Comparison of ENCODE assay signal across 1 cellular context in genomic region chr12:93572712-93573551, GRCh38.
A peak's percentile ranks its signal among the peaks of the same experiment; 100 is the strongest.
TF ChIP-seq lines count a peak whose summit lies in the region.

No MANE protein-coding gene starts in this region.

TF ChIP-seq in K562, 482 proteins besides CTCF, POLR2A, EP300 and RAD21 (continued from another document and continues in another):
- TF ChIP-seq IRF9 (tag; IDR thresholded peaks at IDR 0.05) (no peak), MAFK (IDR thresholded peaks at IDR 0.05; ENCODE audit: low read length) (no peak), BRD4 (IDR thresholded peaks at IDR 0.05) (0 out of 2 replicates have a peak, but pooled peaks have one; percentile 28), SRSF1 (IDR thresholded peaks at IDR 0.05; ENCODE audit: low read depth, low read length) (no peak), FOXJ3 (CRISPR knock-in tag; IDR thresholded peaks at IDR 0.05) (no peak), POLR3G (IDR thresholded peaks at IDR 0.05; ENCODE audit: extremely low read depth, insufficient read length, insufficient replicate concordance) (no peak), SMARCB1 (IDR thresholded peaks at IDR 0.05; ENCODE audit: insufficient read length, low read depth) (no peak), POLR2G (IDR thresholded peaks at IDR 0.05; ENCODE audit: low read depth, low read length) (peak; percentile 81), OTX1 (CRISPR knock-in tag; IDR thresholded peaks at IDR 0.05) (no peak), CBFA2T2 (conservative IDR thresholded peaks at IDR 0.05) (no peak), ZNF143 (CRISPR knock-in tag; IDR thresholded peaks at IDR 0.05) (no peak), ZSCAN32 (CRISPR knock-in tag; IDR thresholded peaks at IDR 0.05) (0 out of 2 replicates have a peak, but pooled peaks have one; percentile 4), ZNF507 (tag; conservative IDR thresholded peaks at IDR 0.05) (no peak), HMGN3 (IDR thresholded peaks at IDR 0.05; ENCODE audit: borderline replicate concordance, extremely low read depth, insufficient read length, low read depth, low read length) (peak; percentile 32), ZHX1 (conservative IDR thresholded peaks at IDR 0.05; ENCODE audit: low read length) (no peak), NFXL1 (CRISPR knock-in tag; IDR thresholded peaks at IDR 0.05) (no peak), BRCA1 (IDR thresholded peaks at IDR 0.05) (no peak), BRCA1 (CRISPR knock-in tag; IDR thresholded peaks at IDR 0.05) (0 out of 2 replicates have a peak, but pooled peaks have one; percentile 38), PTBP1 (IDR thresholded peaks at IDR 0.05; ENCODE audit: low read depth, low read length) (no peak), ZNF609 (CRISPR knock-in tag; IDR thresholded peaks at IDR 0.05; ENCODE audit: borderline replicate concordance) (no peak), ZNF212 (CRISPR knock-in tag; IDR thresholded peaks at IDR 0.05) (no peak), TAF1 (IDR thresholded peaks at IDR 0.05; ENCODE audit: control insufficient read depth, extremely low read depth, insufficient read depth, low read length, severe bottlenecking) (peak; percentile 22), SNRNP70 (optimal IDR thresholded peaks at IDR 0.05; ENCODE audit: low read depth, low read length) (no peak), ATF6 (CRISPR knock-in tag; IDR thresholded peaks at IDR 0.05) (no peak), TRIM25 (IDR thresholded peaks at IDR 0.05; ENCODE audit: borderline replicate concordance) (no peak), HIVEP1 (CRISPR knock-in tag; IDR thresholded peaks at IDR 0.05) (no peak), DDX20 (tag; IDR thresholded peaks at IDR 0.05; ENCODE audit: low read depth) (no peak), NONO (IDR thresholded peaks at IDR 0.05; ENCODE audit: low read depth in 2 of 2, low read length in 1 of 2) (no peak), ZBTB9 (CRISPR knock-in tag; IDR thresholded peaks at IDR 0.05) (0 out of 2 replicates have a peak, but pooled peaks have one; percentile 35), CREB3 (tag; conservative IDR thresholded peaks at IDR 0.05; ENCODE audit: low read depth) (no peak), TAL1 (IDR thresholded peaks at IDR 0.05) (no peak), ZBTB43 (CRISPR knock-in tag; IDR thresholded peaks at IDR 0.05) (no peak), KHSRP (IDR thresholded peaks at IDR 0.05) (no peak), NFIC (IDR thresholded peaks at IDR 0.05) (no peak), ZSCAN29 (IDR thresholded peaks at IDR 0.05) (no peak), PCBP2 (IDR thresholded peaks at IDR 0.05; ENCODE audit: low read depth, low read length, poor library complexity, severe bottlenecking) (no peak), BRF1 (IDR thresholded peaks at IDR 0.05; ENCODE audit: borderline replicate concordance, extremely low read depth, insufficient read length) (no peak), ZNF146 (CRISPR knock-in tag; IDR thresholded peaks at IDR 0.05; ENCODE audit: unreplicated experiment) (no peak), TBL1XR1 (IDR thresholded peaks at IDR 0.05; ENCODE audit: low read length in 2 of 2) (no peak), ATF3 (IDR thresholded peaks at IDR 0.05) (no peak), ATF3 (CRISPR knock-in tag; conservative IDR thresholded peaks at IDR 0.05) (no peak), KLF16 (IDR thresholded peaks at IDR 0.05) (no peak), CBFA2T3 (IDR thresholded peaks at IDR 0.05) (no peak), L3MBTL2 (IDR thresholded peaks at IDR 0.05) (peak; percentile 61), ZNF449 (CRISPR knock-in tag; IDR thresholded peaks at IDR 0.05) (no peak), ZNF780A (CRISPR knock-in tag; IDR thresholded peaks at IDR 0.05) (no peak)
